1 cellular context compared by ENCODE assay signal in genomic region chr10:50395279-50395678, GRCh38.
TF ChIP-seq lines count a peak whose summit lies in the region.

No MANE protein-coding gene starts in this region.

TF ChIP-seq in HepG2, 621 proteins besides CTCF, POLR2A, EP300 and RAD21 (continued from another document and continues in another):
- peak; percentile 41; the same call in 1 of the 2 replicates for TF ChIP-seq ZNF280D (CRISPR knock-in tag; IDR thresholded peaks at IDR 0.05)
- TF ChIP-seq ZNF317 (CRISPR knock-in tag; IDR thresholded peaks at IDR 0.05), result no peak
- no peak for TF ChIP-seq ZFP91 (CRISPR knock-in tag; IDR thresholded peaks at IDR 0.05; ENCODE audit: borderline replicate concordance)
- no peak for TF ChIP-seq DZIP1 (CRISPR knock-in tag; IDR thresholded peaks at IDR 0.05)
- no peak for TF ChIP-seq HOXA3 (CRISPR knock-in tag; IDR thresholded peaks at IDR 0.05)
- no peak for TF ChIP-seq PCBP2 (optimal IDR thresholded peaks at IDR 0.05; ENCODE audit: low read depth, low read length, poor library complexity, severe bottlenecking)
- TF ChIP-seq ADNP (CRISPR knock-in tag; IDR thresholded peaks at IDR 0.05), result no peak
- TF ChIP-seq FOSL1 (CRISPR knock-in tag; IDR thresholded peaks at IDR 0.05; ENCODE audit: borderline replicate concordance), result peak; percentile 36; the same call in 1 of the 2 replicates
- no peak for TF ChIP-seq CCDC6 (CRISPR knock-in tag; IDR thresholded peaks at IDR 0.05)
- TF ChIP-seq ZNF562 (CRISPR knock-in tag; IDR thresholded peaks at IDR 0.05; ENCODE audit: borderline replicate concordance), result no peak
- TF ChIP-seq HMGA1 (CRISPR knock-in tag; conservative IDR thresholded peaks at IDR 0.05), result no peak
- no peak for TF ChIP-seq ZNF24 (IDR thresholded peaks at IDR 0.05)
- TF ChIP-seq TBX2 (CRISPR knock-in tag; IDR thresholded peaks at IDR 0.05; ENCODE audit: borderline replicate concordance), result no peak
- no peak for TF ChIP-seq KAT7 (CRISPR knock-in tag; IDR thresholded peaks at IDR 0.05; ENCODE audit: borderline replicate concordance)
- no peak for TF ChIP-seq DPF2 (CRISPR knock-in tag; IDR thresholded peaks at IDR 0.05; ENCODE audit: borderline replicate concordance, low read depth)
- TF ChIP-seq NCOA1 (CRISPR knock-in tag; IDR thresholded peaks at IDR 0.05), result no peak
- TF ChIP-seq ZNF619 (CRISPR knock-in tag; IDR thresholded peaks at IDR 0.05), result no peak
- TF ChIP-seq EED (CRISPR knock-in tag; IDR thresholded peaks at IDR 0.05), result no peak
- peak; percentile 62; the same call in 1 of the 2 replicates for TF ChIP-seq HOXA5 (CRISPR knock-in tag; IDR thresholded peaks at IDR 0.05)
- TF ChIP-seq CREB1 (IDR thresholded peaks at IDR 0.05), result no peak
- TF ChIP-seq CREB1 (CRISPR knock-in tag; IDR thresholded peaks at IDR 0.05), result peak; percentile 70
- peak; percentile 47; the same call in 1 of the 2 replicates for TF ChIP-seq HHEX (CRISPR knock-in tag; IDR thresholded peaks at IDR 0.05)
- TF ChIP-seq MAFK (conservative IDR thresholded peaks at IDR 0.05 in 1 of 2, IDR thresholded peaks at IDR 0.05 in 1 of 2; ENCODE audit: low read length in 2 of 2), result no peak
- no peak for TF ChIP-seq ZNF431 (CRISPR knock-in tag; IDR thresholded peaks at IDR 0.05; ENCODE audit: borderline replicate concordance, low read depth)
- no peak for TF ChIP-seq GFI1 (CRISPR knock-in tag; IDR thresholded peaks at IDR 0.05; ENCODE audit: borderline replicate concordance)
- TF ChIP-seq BRCA1 (CRISPR knock-in tag; IDR thresholded peaks at IDR 0.05), result no peak
- TF ChIP-seq KMT2B (CRISPR knock-in tag; IDR thresholded peaks at IDR 0.05), result no peak
- peak; percentile 58 for TF ChIP-seq ONECUT2 (CRISPR knock-in tag; IDR thresholded peaks at IDR 0.05)
- TF ChIP-seq ZSCAN30 (CRISPR knock-in tag; IDR thresholded peaks at IDR 0.05), result no peak
- no peak for TF ChIP-seq MIER2 (CRISPR knock-in tag; IDR thresholded peaks at IDR 0.05)
- no peak for TF ChIP-seq ZNF382 (CRISPR knock-in tag; IDR thresholded peaks at IDR 0.05; ENCODE audit: borderline replicate concordance)
- TF ChIP-seq PRDM15 (CRISPR knock-in tag; IDR thresholded peaks at IDR 0.05), result no peak
- TF ChIP-seq ARNT (IDR thresholded peaks at IDR 0.05), result no peak
- TF ChIP-seq KDM6A (CRISPR knock-in tag; IDR thresholded peaks at IDR 0.05; ENCODE audit: low read depth), result peak; percentile 17; the same call in 1 of the 2 replicates
- no peak for TF ChIP-seq U2AF1 (optimal IDR thresholded peaks at IDR 0.05; ENCODE audit: low read depth, low read length)
- TF ChIP-seq ZNF790 (CRISPR knock-in tag; IDR thresholded peaks at IDR 0.05; ENCODE audit: borderline replicate concordance), result no peak
- TF ChIP-seq ZNF232 (CRISPR knock-in tag; IDR thresholded peaks at IDR 0.05; ENCODE audit: borderline replicate concordance), result no peak
- no peak for TF ChIP-seq EZH2 (conservative IDR thresholded peaks at IDR 0.05; ENCODE audit: low read depth, low read length)
- TF ChIP-seq ZNF644 (CRISPR knock-in tag; IDR thresholded peaks at IDR 0.05; ENCODE audit: low read depth), result 0 out of 2 replicates have a peak, but pooled peaks have one; percentile 52
- no peak for TF ChIP-seq MAFF (IDR thresholded peaks at IDR 0.05; ENCODE audit: low read depth, low read length)
- 0 out of 2 replicates have a peak, but pooled peaks have one; percentile 24 for TF ChIP-seq PITX1 (CRISPR knock-in tag; IDR thresholded peaks at IDR 0.05)
- no peak for TF ChIP-seq ZNF30 (CRISPR knock-in tag; IDR thresholded peaks at IDR 0.05)
- no peak for TF ChIP-seq PHF8 (CRISPR knock-in tag; IDR thresholded peaks at IDR 0.05)
- peak; percentile 89 for TF ChIP-seq FOSL2 (CRISPR knock-in tag; IDR thresholded peaks at IDR 0.05)
- no peak for TF ChIP-seq ZNF747 (CRISPR knock-in tag; IDR thresholded peaks at IDR 0.05; ENCODE audit: borderline replicate concordance)
- no peak for TF ChIP-seq ZNF687 (CRISPR knock-in tag; IDR thresholded peaks at IDR 0.05)
- no peak for TF ChIP-seq HES4 (CRISPR knock-in tag; IDR thresholded peaks at IDR 0.05; ENCODE audit: borderline replicate concordance)
- no peak for TF ChIP-seq ATF7-NPFF (CRISPR knock-in tag; IDR thresholded peaks at IDR 0.05; ENCODE audit: low read depth)
- peak; percentile 15; the same call in 1 of the 2 replicates for TF ChIP-seq SOX13 (IDR thresholded peaks at IDR 0.05)
- peak in 1 of 2 experiments; percentile 77; a peak in 1 of 4 replicates for TF ChIP-seq SOX13 (CRISPR knock-in tag; conservative IDR thresholded peaks at IDR 0.05 in 1 of 2, IDR thresholded peaks at IDR 0.05 in 1 of 2)
- TF ChIP-seq ZKSCAN1 (IDR thresholded peaks at IDR 0.05; ENCODE audit: low read length), result no peak
- TF ChIP-seq RBM39 (IDR thresholded peaks at IDR 0.05; ENCODE audit: low read depth, low read length, poor library complexity, severe bottlenecking), result no peak
